Comparison of ENCODE assay signal across 14 cellular contexts in the genomic region with DNA sequence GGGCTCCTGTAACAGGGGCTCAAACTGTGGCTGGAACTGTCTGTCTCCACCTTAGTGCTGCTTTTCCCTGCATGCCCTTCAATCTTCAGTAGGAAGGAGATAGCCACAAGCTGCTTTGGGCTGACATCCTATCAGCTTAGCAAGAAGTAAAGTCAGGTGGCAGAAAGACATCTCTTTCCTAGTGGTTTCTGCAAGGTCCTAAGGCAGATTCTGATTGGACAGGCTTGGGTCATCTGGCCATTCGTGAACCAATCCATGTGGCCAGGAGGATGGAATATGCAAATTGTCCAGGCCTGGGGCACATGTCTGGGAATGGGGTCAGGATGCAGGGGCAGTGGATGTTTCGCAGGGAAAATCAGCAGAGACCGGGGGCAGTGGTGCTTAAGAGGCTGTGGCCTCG. TPM values are rescaled to one million over a fixed set of nuclear protein-coding genes. Genes with fewer than 3 reads are reported as not detected.
A peak's percentile ranks its signal among the peaks of the same experiment; 100 is the strongest.
DNase-seq lines count a peak whose midpoint lies in the region; ATAC-seq, FAIRE-seq and TF ChIP-seq lines count a peak whose summit lies in the region.
"Had no signal": no experiment of that assay in that cellular context is flagged by ENCODE, and none has a peak within 500 bp of the region (broad histone marks: within the 10 kb centered on the region; RNA-seq: fewer than 3 reads in every experiment).

No MANE protein-coding gene starts in this region.

- no peak overlapping the region for H3K27ac Mint-ChIP-seq in progenitor cell of endocrine pancreas

- H3K4me3 ChIP-seq in cardiac muscle cell (no peak overlapping the region), left ventricle myocardium inferior (no peak overlapping the region), fibroblast of mammary gland (ENCODE audit: control insufficient read depth, low read depth, low read length) (no peak overlapping the region)
- H3K4me3 ChIP-seq: BLaER1, skin epidermis had no signal

- no peaks in the 10 kb centered on the region for H3K9me3 ChIP-seq in cardiac muscle cell (ENCODE audit: low read depth)
- no peaks in the 10 kb centered on the region for H3K9me3 ChIP-seq in left ventricle myocardium inferior (replicated peaks)
- H3K9me3 ChIP-seq: BLaER1 had no signal

- ATAC-seq in GM21723 (IDR thresholded peaks at IDR 0.05; ENCODE audit: unreplicated experiment), result no peak

- no peak for TF ChIP-seq POLR2A in GM12892 (IDR thresholded peaks at IDR 0.05; ENCODE audit: low read depth, low read length)

- peaks cover 4% of the 10 kb centered on the region for H3K4me1 ChIP-seq in cardiac muscle cell (ENCODE audit: low read depth)
- peaks cover 42% of the 10 kb centered on the region for H3K4me1 ChIP-seq in left ventricle myocardium inferior

- DNase-seq in cardiac muscle cell (ENCODE audit: low read depth in 1 of 2, low spot score in 1 of 2) (peak; percentile 30 to 68), left ventricle myocardium inferior (no peak), RWPE1 (ENCODE audit: low spot score) (peak; percentile 63), fibroblast of mammary gland (ENCODE audit: low read depth) (peak; percentile 55), NCI-H187 treated with DMSO at 0.1 percent for 48 hours (lab: John Stamatoyannopoulos, UW) (no peak), GM12892 (ENCODE audit: insufficient read length) (no peak), progenitor cell of endocrine pancreas (ENCODE audit: low spot score, unreplicated experiment) (no peak)
- DNase-seq: effector CD8-positive, alpha-beta T cell; NCI-H1105 had no signal

- H3K4me1 Mint-ChIP-seq in progenitor cell of endocrine pancreas (ENCODE audit: low read depth), result peaks cover 10% of the 10 kb centered on the region

- peak overlapping the region; percentile 52 for H3K27ac ChIP-seq in cardiac muscle cell
- H3K27ac ChIP-seq in left ventricle myocardium inferior (replicated peaks), result no peak overlapping the region
- peak overlapping the region; percentile 86 for H3K27ac ChIP-seq in RWPE1
- H3K27ac ChIP-seq: BLaER1 had no signal

- CTCF ChIA-PET in RWPE1 (lab: Yijun Ruan, JAX), result no interaction called here

- no peaks in the 10 kb centered on the region for H3K27me3 ChIP-seq in cardiac muscle cell
- H3K27me3 ChIP-seq in left ventricle myocardium inferior (ENCODE audit: low read depth), result no peaks in the 10 kb centered on the region
- H3K27me3 ChIP-seq: BLaER1 had no signal

- H3K36me3 ChIP-seq in cardiac muscle cell (no peaks in the 10 kb centered on the region), left ventricle myocardium inferior (peaks cover 30% of the 10 kb centered on the region)

- intact Hi-C loops in left ventricle myocardium inferior (cut with micrococcal nuclease), result no loop called here

- peaks cover 16% of the 10 kb centered on the region for H3K36me3 Mint-ChIP-seq in progenitor cell of endocrine pancreas (ENCODE audit: insufficient read depth)

- H3K27me3 Mint-ChIP-seq in progenitor cell of endocrine pancreas, result no peaks in the 10 kb centered on the region
- H3K27me3 Mint-ChIP-seq: stimulated activated naive CD8-positive, alpha-beta T cell treated with anti-CD3 and anti-CD28 coated beads, Interleukin-15, Interleukin-2, amounts not matched to agents 100 ng/mL and 50 ng/mL, for 24 hours had no signal

- FAIRE-seq in GM12892 (lab: Jason Lieb, UNC), result no peak

- POLR2A ChIA-PET in RWPE1 (lab: Yijun Ruan, JAX; ENCODE audit: low non-redundant PET), result no interaction called here

- H3K4me3 Mint-ChIP-seq in progenitor cell of endocrine pancreas (ENCODE audit: low read depth), result no peak overlapping the region
- H3K4me3 Mint-ChIP-seq: stimulated activated naive CD8-positive, alpha-beta T cell treated with anti-CD3 and anti-CD28 coated beads, Interleukin-15, Interleukin-2, amounts not matched to agents 100 ng/mL and 50 ng/mL, for 24 hours had no signal

- no peaks in the 10 kb centered on the region for H3K9me3 Mint-ChIP-seq in progenitor cell of endocrine pancreas (ENCODE audit: low read depth)
- H3K9me3 Mint-ChIP-seq: stimulated activated naive CD8-positive, alpha-beta T cell treated with anti-CD3 and anti-CD28 coated beads, Interleukin-15, Interleukin-2, amounts not matched to agents 100 ng/mL and 50 ng/mL, for 24 hours had no signal

- TF ChIP-seq CTCF in cardiac muscle cell (IDR thresholded peaks at IDR 0.05; ENCODE audit: low read depth, low read length) (no peak), left ventricle myocardium inferior (IDR thresholded peaks at IDR 0.05; ENCODE audit: borderline replicate concordance) (no peak), RWPE1 (conservative IDR thresholded peaks at IDR 0.05; ENCODE audit: low read depth) (no peak), fibroblast of mammary gland (conservative IDR thresholded peaks at IDR 0.05; ENCODE audit: control insufficient read depth, insufficient read depth, low read depth, low read length) (no peak), progenitor cell of endocrine pancreas (IDR thresholded peaks at IDR 0.05; ENCODE audit: unreplicated experiment) (no peak)

RNA-seq across cellular contexts. Expression of gene RITA1, which starts 5.2 kb away (rescaled TPM):
- 40.7 and 44.4 TPM in 2 replicates for total RNA-seq in cardiac muscle cell
- polyA plus RNA-seq in cardiac muscle cell, result 36.1 and 39.7 TPM in 2 replicates
- 17.9 TPM for total RNA-seq in left ventricle myocardium inferior
- polyA plus RNA-seq in GM12892 (2012; ENCODE audit: missing spikeins), result 10.5 TPM
- total RNA-seq in progenitor cell of endocrine pancreas, result 15.6 and 16.2 TPM in 2 replicates

RNA-seq across cellular contexts. Expression of gene DDX54, which starts 5.5 kb away (rescaled TPM):
- total RNA-seq in cardiac muscle cell (72.6 and 148 TPM in 2 replicates), left ventricle myocardium inferior (34.7 TPM), progenitor cell of endocrine pancreas (61.5 and 66.1 TPM in 2 replicates)
- polyA plus RNA-seq in cardiac muscle cell, result 49.2 and 59.7 TPM in 2 replicates
- polyA plus RNA-seq in GM12892 (2012; ENCODE audit: missing spikeins), result 27.4 TPM

RNA-seq across cellular contexts. Expression of gene TPCN1, which starts 30.5 kb away (rescaled TPM):
- total RNA-seq in cardiac muscle cell (11.1 and 24.2 TPM in 2 replicates), left ventricle myocardium inferior (153 TPM), progenitor cell of endocrine pancreas (32.1 and 34.1 TPM in 2 replicates)
- polyA plus RNA-seq in cardiac muscle cell, result 13.4 and 31.1 TPM in 2 replicates
- polyA plus RNA-seq in GM12892 (2012; ENCODE audit: missing spikeins), result 23.5 TPM

RNA-seq across cellular contexts. Expression of gene CFAP73, which starts 41.2 kb away (rescaled TPM):
- not detected in 2 replicates for total RNA-seq in cardiac muscle cell
- polyA plus RNA-seq in cardiac muscle cell, result not detected in 2 replicates
- total RNA-seq in left ventricle myocardium inferior, result not detected
- polyA plus RNA-seq in GM12892 (2012; ENCODE audit: missing spikeins), result 0.36 TPM
- total RNA-seq in progenitor cell of endocrine pancreas, result not detected in 2 replicates

RNA-seq across cellular contexts. Expression of gene RASAL1, which starts 55.2 kb away (rescaled TPM):
- 0.32 and 0.33 TPM in 2 replicates for total RNA-seq in cardiac muscle cell
- 0.24 TPM in 1 of 2 replicates, not detected in the other for polyA plus RNA-seq in cardiac muscle cell
- total RNA-seq in left ventricle myocardium inferior, result not detected
- 2.0 TPM for polyA plus RNA-seq in GM12892 (2012; ENCODE audit: missing spikeins)
- total RNA-seq in progenitor cell of endocrine pancreas, result 0.36 and 0.46 TPM in 2 replicates
- total RNA-seq: T-helper 1 cell treated with Interleukin-12 subunit alpha and Interleukin-12 subunit beta and Interleukin-4 antibody, amounts not matched to agents 30 ng/mL and 1 ng/mL, for 36 hours had no signal

Comparison
In these comparisons a context has a peak if more than half of its experiments do, and no peak if none do; other contexts are left out.
1. DNase-seq: peak in cardiac muscle cell (2 of 2), RWPE1 (single experiment) and fibroblast of mammary gland (single experiment); none in left ventricle myocardium inferior (single experiment), NCI-H187 treated with DMSO at 0.1 percent for 48 hours (single experiment), GM12892 (single experiment) and progenitor cell of endocrine pancreas (single experiment).